20 cellular contexts compared by ENCODE assay signal in genomic region chrX:122113376-122113775, GRCh38.
"Had no signal": no experiment of that assay in that cellular context is flagged by ENCODE, and none has a peak within 500 bp of the region (broad histone marks: within the 10 kb centered on the region; RNA-seq: fewer than 3 reads in every experiment).

No MANE protein-coding gene starts in this region.

- H3K27ac ChIP-seq: ascending aorta, breast epithelium, foreskin keratinocyte, neural progenitor cell, right lobe of liver, transverse colon, vagina had no signal

- H3K27me3 ChIP-seq: ascending aorta, breast epithelium, foreskin keratinocyte, neural progenitor cell, right lobe of liver, transverse colon, vagina had no signal

- H3K9ac ChIP-seq: neural progenitor cell had no signal

- H3K4me3 ChIP-seq: ascending aorta, breast epithelium, lung, neural progenitor cell, right lobe of liver, smooth muscle cell, transverse colon, vagina had no signal

- H3K4me1 ChIP-seq: ascending aorta, breast epithelium, foreskin keratinocyte, right lobe of liver, transverse colon, vagina had no signal

- H2AFZ ChIP-seq: neural progenitor cell had no signal

- H3K9me3 ChIP-seq: ascending aorta, right lobe of liver, transverse colon, vagina had no signal

- H3K4me2 ChIP-seq: neural progenitor cell, smooth muscle cell had no signal

- ATAC-seq: activated CD8-positive, alpha-beta memory T cell treated with anti-CD3 and anti-CD28 coated beads, Interleukin-2, amount 10 ng/mL, durations not matched to agents 7 days and 5 days; foreskin keratinocyte; right lobe of liver had no signal

- DNase-seq: activated CD4-positive, alpha-beta memory T cell treated with anti-CD3 and anti-CD28 coated beads for 36 hours; activated CD8-positive, alpha-beta memory T cell treated with anti-CD3 and anti-CD28 coated beads, Interleukin-2, amount 10 ng/mL, durations not matched to agents 7 days and 5 days; activated naive CD4-positive, alpha-beta T cell treated with anti-CD3 and anti-CD28 coated beads, Interleukin-2, amount 10 ng/mL, durations not matched to agents 7 days and 5 days; activated T-cell treated with anti-CD3 and anti-CD28 coated beads, Interleukin-2, amount 50 U/mL, for 1 hour; cerebellar nuclear complex; effector CD8-positive, alpha-beta T cell; foreskin keratinocyte; naive B cell; right lobe of liver; stimulated activated CD4-positive, alpha-beta T cell treated with anti-CD3 and anti-CD28 coated beads, Interleukin-4, amount 100 ng/mL, for 4 hours; stimulated activated CD8-positive, alpha-beta memory T cell treated with anti-CD3 and anti-CD28 coated beads, Interleukin-4, amount 100 ng/mL, for 48 hours; stimulated activated naive CD4-positive, alpha-beta T cell treated with Interleukin-2 at 50 U/mL for 16 hours; substantia nigra; transverse colon had no signal

- H3K36me3 ChIP-seq: ascending aorta, breast epithelium, neural progenitor cell, right lobe of liver, transverse colon, vagina had no signal
